Comparison of ENCODE assay signal across 16 cellular contexts in genomic region chr3:11554236-11554610, GRCh38.
DNase-seq lines count a peak whose midpoint lies in the region; ATAC-seq and TF ChIP-seq lines count a peak whose summit lies in the region.
"Had no signal": no experiment of that assay in that cellular context is flagged by ENCODE, and none has a peak within 500 bp of the region (broad histone marks: within the 10 kb centered on the region; RNA-seq: fewer than 3 reads in every experiment).

No MANE protein-coding gene starts in this region.

- intact Hi-C loops in ascending aorta (cut with DNase I) (loop anchor here (5.0 kb wide), 1 partner anchor 37 kb away; no protein-coding TSS in a partner anchor), esophagus squamous epithelium (cut with DNase I) (no loop called here), sciatic nerve (cut with DNase I) (no loop called here), upper lobe of right lung (cut with DNase I) (no loop called here)

- H3K4me1 ChIP-seq in ascending aorta = peaks cover 25 to 56% of the 10 kb centered on the region in 2 donors
- H3K4me1 ChIP-seq in esophagus squamous epithelium = peaks cover 22 to 64% (median 37%) of the 10 kb centered on the region in 3 donors
- peaks cover 38% of the 10 kb centered on the region for H3K4me1 ChIP-seq in upper lobe of right lung

- H3K27ac ChIP-seq in ascending aorta (peak overlapping the region; percentile 71 to 90), esophagus squamous epithelium (peak overlapping the region in 3 of 4 donors; percentile 36 to 74 (median 43)), upper lobe of right lung (peak overlapping the region; percentile 47)

- 73 to 100% methylated on average over 3 of the region's 3 CpGs for WGBS in esophagus squamous epithelium, 2 donors

- no peak for DNase-seq in ascending aorta (ENCODE audit: low spot score in 2 of 2)
- no peak for DNase-seq in esophagus squamous epithelium (lab: John Stamatoyannopoulos, UW)
- DNase-seq in sciatic nerve (ENCODE audit: low spot score) = no peak
- DNase-seq in upper lobe of right lung = no peak
- no peak for DNase-seq in DMS114 treated with DMSO at 0.1 percent for 48 hours (lab: John Stamatoyannopoulos, UW; ENCODE audit: unreplicated experiment)
- DNase-seq: activated CD4-positive, CD25-positive, alpha-beta regulatory T cell treated with anti-CD3 and anti-CD28 coated beads, Interleukin-2, amount 50 U/mL, for 72 hours; activated naive CD4-positive, alpha-beta T cell; DND-41; endodermal cell; foreskin melanocyte; NCI-H1417 treated with DMSO at 0.1 percent for 48 hours; NCI-H226; NK-92 treated with Interleukin-12 subunit alpha and Interleukin-12 subunit beta, amount 100 ng/mL, for 24 hours; SIG-M5 had no signal

- H3K4me3 ChIP-seq in ascending aorta = no peak overlapping the region
- H3K4me3 ChIP-seq in esophagus squamous epithelium = no peak overlapping the region
- no peak overlapping the region for H3K4me3 ChIP-seq in upper lobe of right lung

- ATAC-seq in sciatic nerve = peak; percentile 15
- ATAC-seq in upper lobe of right lung = peak; percentile 14
- no peak for ATAC-seq in HG03432 (IDR thresholded peaks at IDR 0.05; ENCODE audit: unreplicated experiment)
- no peak for ATAC-seq in GM18868 (IDR thresholded peaks at IDR 0.05; ENCODE audit: unreplicated experiment)

- H3K9me3 ChIP-seq in ascending aorta (no peaks in the 10 kb centered on the region), esophagus squamous epithelium (no peaks in the 10 kb centered on the region), upper lobe of right lung (no peaks in the 10 kb centered on the region)

- no peak for TF ChIP-seq POLR2A in esophagus squamous epithelium (IDR thresholded peaks at IDR 0.05)

- TF ChIP-seq CTCF in ascending aorta (IDR thresholded peaks at IDR 0.05) (no peak), esophagus squamous epithelium (IDR thresholded peaks at IDR 0.05) (no peak), upper lobe of right lung (IDR thresholded peaks at IDR 0.05) (no peak)

- H3K27me3 ChIP-seq in ascending aorta (no peaks in the 10 kb centered on the region), esophagus squamous epithelium (no peaks in the 10 kb centered on the region), upper lobe of right lung (no peaks in the 10 kb centered on the region)

- H3K36me3 ChIP-seq in ascending aorta (peaks cover 9 to 10% of the 10 kb centered on the region in 2 donors), esophagus squamous epithelium (peaks cover 3 to 60% (median 13%) of the 10 kb centered on the region in 3 donors), upper lobe of right lung (peaks cover 40% of the 10 kb centered on the region)

Comparison
In these comparisons a context has a peak if more than half of its experiments do, and no peak if none do; other contexts are left out.
1. ATAC-seq: peak in sciatic nerve (single experiment) and upper lobe of right lung (single experiment); none in HG03432 (single experiment) and GM18868 (single experiment).
2. Peak in every context shown above with its lines, with median percentiles within 50 percentile points of each other: H3K27ac ChIP-seq.